In the genomic region with DNA sequence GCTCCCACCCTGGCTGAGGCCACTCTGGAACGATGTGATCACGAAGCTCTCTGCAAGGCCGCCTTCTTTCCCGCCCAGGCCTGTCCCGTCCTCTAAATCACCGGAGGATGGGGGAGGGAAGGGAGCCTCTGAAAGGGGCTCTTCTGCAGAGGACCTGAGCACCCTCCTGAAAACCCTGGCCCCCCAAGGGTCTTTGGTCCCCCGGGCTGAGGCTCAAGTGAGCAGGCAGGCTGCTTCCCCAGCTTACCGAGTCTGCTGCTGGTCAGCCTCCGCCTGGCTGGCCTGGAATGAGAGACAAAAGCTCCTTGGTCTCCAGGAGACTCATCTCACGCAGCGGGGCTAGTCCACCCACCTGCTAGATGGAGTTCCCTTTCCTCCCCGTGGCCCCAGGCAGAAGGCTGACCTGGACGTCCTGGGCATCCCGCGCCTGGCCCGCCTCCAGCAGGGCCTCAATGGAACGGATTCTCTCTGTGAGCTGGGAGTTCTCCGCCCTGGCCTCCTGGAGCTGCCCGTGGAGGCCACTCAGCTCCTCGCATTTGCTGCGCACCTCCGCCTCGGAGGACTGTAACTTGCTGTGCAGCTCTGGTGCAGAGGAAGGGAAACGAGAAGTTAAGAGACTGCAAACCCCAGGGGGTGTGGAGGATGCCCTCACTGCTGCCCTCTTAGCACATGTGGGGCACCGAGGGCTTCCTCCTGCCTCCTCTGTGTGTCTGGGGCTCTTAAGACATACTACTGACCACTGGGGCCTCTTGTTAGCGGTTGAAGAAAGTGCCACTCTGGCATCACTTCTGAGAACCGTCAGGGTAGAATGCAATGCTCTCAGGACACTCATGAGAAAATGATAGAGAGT, we compare ENCODE assay signal across 1 cellular context.
TF ChIP-seq lines count a peak whose summit lies in the region.

No MANE protein-coding gene starts in this region.

TF ChIP-seq in H1, 55 proteins besides CTCF, POLR2A, EP300 and RAD21:
- TF ChIP-seq, protein P1, sequence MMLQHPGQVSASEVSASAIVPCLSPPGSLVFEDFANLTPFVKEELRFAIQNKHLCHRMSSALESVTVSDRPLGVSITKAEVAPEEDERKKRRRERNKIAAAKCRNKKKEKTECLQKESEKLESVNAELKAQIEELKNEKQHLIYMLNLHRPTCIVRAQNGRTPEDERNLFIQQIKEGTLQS (IDR thresholded peaks at IDR 0.05; ENCODE audit: insufficient read depth, low read depth, low read length): no peak
- TF ChIP-seq, protein P2, sequence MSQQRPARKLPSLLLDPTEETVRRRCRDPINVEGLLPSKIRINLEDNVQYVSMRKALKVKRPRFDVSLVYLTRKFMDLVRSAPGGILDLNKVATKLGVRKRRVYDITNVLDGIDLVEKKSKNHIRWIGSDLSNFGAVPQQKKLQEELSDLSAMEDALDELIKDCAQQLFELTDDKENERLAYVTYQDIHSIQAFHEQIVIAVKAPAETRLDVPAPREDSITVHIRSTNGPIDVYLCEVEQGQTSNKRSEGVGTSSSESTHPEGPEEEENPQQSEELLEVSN (IDR thresholded peaks at IDR 0.05): no peak
- TF ChIP-seq YY1 (IDR thresholded peaks at IDR 0.05; ENCODE audit: low read depth, low read length): no peak
- TF ChIP-seq RBBP5 (IDR thresholded peaks at IDR 0.05; ENCODE audit: borderline replicate concordance, low read depth, low read length): no peak
- no peak for TF ChIP-seq BACH1 (IDR thresholded peaks at IDR 0.05; ENCODE audit: low read length)
- TF ChIP-seq SP4 (IDR thresholded peaks at IDR 0.05; ENCODE audit: low read length): no peak
- TF ChIP-seq SIX5 (IDR thresholded peaks at IDR 0.05; ENCODE audit: low read depth, low read length): no peak
- TF ChIP-seq EZH2 (IDR thresholded peaks at IDR 0.05; ENCODE audit: low read depth, low read length, severe bottlenecking): no peak
- no peak for TF ChIP-seq MAFK (IDR thresholded peaks at IDR 0.05; ENCODE audit: low read depth, low read length)
- no peak for TF ChIP-seq POU5F1 (IDR thresholded peaks at IDR 0.05; ENCODE audit: low read depth, low read length)
- no peak for TF ChIP-seq PHF8 (conservative IDR thresholded peaks at IDR 0.05; ENCODE audit: low read depth, low read length)
- no peak for TF ChIP-seq CHD2 (IDR thresholded peaks at IDR 0.05; ENCODE audit: low read length)
- TF ChIP-seq, protein P3, sequence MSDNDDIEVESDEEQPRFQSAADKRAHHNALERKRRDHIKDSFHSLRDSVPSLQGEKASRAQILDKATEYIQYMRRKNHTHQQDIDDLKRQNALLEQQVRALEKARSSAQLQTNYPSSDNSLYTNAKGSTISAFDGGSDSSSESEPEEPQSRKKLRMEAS (IDR thresholded peaks at IDR 0.05): no peak
- TF ChIP-seq CTBP2 (IDR thresholded peaks at IDR 0.05; ENCODE audit: borderline replicate concordance, insufficient read depth, insufficient read length, low read length): no peak
- no peak for TF ChIP-seq RXRA (IDR thresholded peaks at IDR 0.05; ENCODE audit: insufficient read depth, low read depth, low read length)
- no peak for TF ChIP-seq BRCA1 (IDR thresholded peaks at IDR 0.05; ENCODE audit: low read depth, low read length)
- TF ChIP-seq BCL11A (IDR thresholded peaks at IDR 0.05; ENCODE audit: low read depth in 2 of 2, low read length in 2 of 2): no peak
